ENCODE assay signal across 20 cellular contexts in the genomic region with DNA sequence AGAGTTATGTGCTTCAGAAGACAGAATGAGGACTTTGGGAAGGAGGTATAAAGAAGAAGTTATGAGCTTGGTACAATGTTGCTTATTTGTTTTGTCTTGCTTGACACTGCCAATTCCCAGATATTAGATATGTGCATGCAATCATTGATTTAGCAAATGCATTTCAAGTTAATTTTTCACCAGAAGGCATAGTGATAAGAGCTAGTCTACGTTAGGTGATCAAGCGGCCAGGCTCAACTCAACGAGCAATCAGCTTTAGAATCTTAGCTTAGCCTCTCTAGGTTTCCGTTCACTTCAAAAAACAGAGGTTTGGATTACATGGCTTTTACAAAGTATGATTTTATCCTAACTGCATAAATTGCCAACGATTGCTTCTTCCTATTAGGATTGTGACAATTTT.
"Had no signal": no experiment of that assay in that cellular context is flagged by ENCODE, and none has a peak within 500 bp of the region (broad histone marks: within the 10 kb centered on the region; RNA-seq: fewer than 3 reads in every experiment).

No MANE protein-coding gene starts in this region.

- H3K4me1 ChIP-seq: Peyer's patch had no signal

- DNase-seq: activated CD4-positive, alpha-beta T cell treated with anti-CD3 and anti-CD28 coated beads for 1 hour; activated CD4-positive, alpha-beta T cell treated with anti-CD3 and anti-CD28 coated beads, Interleukin-2, amount 10 ng/mL, durations not matched to agents 24 days and 14 days; activated CD4-positive, alpha-beta T cell treated with anti-CD3 and anti-CD28 coated beads, Interleukin-2, amount 50 U/mL, for 48 hours; activated CD8-positive, alpha-beta memory T cell treated with anti-CD3 and anti-CD28 coated beads, Interleukin-2, amount 10 ng/mL, durations not matched to agents 7 days and 5 days; activated effector memory CD4-positive, alpha-beta T cell treated with Interleukin-2 at 50 U/mL for 16 hours; activated naive CD4-positive, alpha-beta T cell; activated T-cell treated with anti-CD3 and anti-CD28 coated beads, Interleukin-2, amount 50 U/mL, for 24 hours; aorta; KG1; NCI-H1048; NCI-H146; NCI-H187 treated with DMSO at 0.1 percent for 48 hours; NCI-H524; Peyer's patch; Right ventricle myocardium superior; T-helper 17 cell; T-helper 9 cell had no signal

- H3K27me3 ChIP-seq: Peyer's patch, SJSA1 had no signal

- H3K27ac ChIP-seq: Peyer's patch, RWPE1, SJSA1 had no signal

- H3K4me3 ChIP-seq: Peyer's patch, SJSA1 had no signal

- ATAC-seq: activated CD8-positive, alpha-beta memory T cell treated with anti-CD3 and anti-CD28 coated beads, Interleukin-2, amount 10 ng/mL, durations not matched to agents 7 days and 5 days; T-helper 17 cell; WTC11 had no signal

- H3K36me3 ChIP-seq: Peyer's patch, SJSA1 had no signal

- H3K9me3 ChIP-seq: Peyer's patch, SJSA1 had no signal
